In genomic region chr11:2409026-2409553, GRCh38 we compare ENCODE assay signal across 18 cellular contexts. TPM values are rescaled to one million over a fixed set of nuclear protein-coding genes. Genes with fewer than 3 reads are reported as not detected.
DNase-seq lines count a peak whose midpoint lies in the region; ATAC-seq and TF ChIP-seq lines count a peak whose summit lies in the region.
"Had no signal": no experiment of that assay in that cellular context is flagged by ENCODE, and none has a peak within 500 bp of the region (broad histone marks: within the 10 kb centered on the region; RNA-seq: fewer than 3 reads in every experiment).

No MANE protein-coding gene starts in this region.

- no peak for TF ChIP-seq CTCF in SK-N-SH (IDR thresholded peaks at IDR 0.05)
- no peak for TF ChIP-seq CTCF in endodermal cell (conservative IDR thresholded peaks at IDR 0.05)
- no peak for TF ChIP-seq CTCF in neural progenitor cell (IDR thresholded peaks at IDR 0.05)
- no peak for TF ChIP-seq CTCF in Caco-2 (IDR thresholded peaks at IDR 0.05; ENCODE audit: insufficient read depth in 1 of 2, low read depth in 1 of 2, low read length in 1 of 2, severe bottlenecking in 1 of 2, unreplicated experiment in 1 of 2)
- no peak for TF ChIP-seq CTCF in thyroid gland (IDR thresholded peaks at IDR 0.05)

- POLR2A ChIA-PET in SK-N-SH (lab: Yijun Ruan, JAX) (no interaction called here), Caco-2 (lab: Charles Lee) (no interaction called here)

- no peak for ATAC-seq in SK-N-SH treated with all-trans-retinoic acid at 6 μM for 48 hours
- no peak for ATAC-seq in natural killer cell treated with Interleukin-12 subunit alpha and Interleukin-12 subunit beta and Interleukin-15 and Interleukin-18, amount 100 ng/mL, for 72 hours

- no peaks in the 10 kb centered on the region for H3K9me3 Mint-ChIP-seq in endodermal cell
- H3K9me3 Mint-ChIP-seq in neural progenitor cell = no peaks in the 10 kb centered on the region
- H3K9me3 Mint-ChIP-seq in natural killer cell treated with Interleukin-12 subunit alpha and Interleukin-12 subunit beta and Interleukin-15 and Interleukin-18, amount 100 ng/mL, for 72 hours = no peaks in the 10 kb centered on the region
- H3K9me3 Mint-ChIP-seq in Caco-2 (ENCODE audit: unreplicated experiment) = no peaks in the 10 kb centered on the region
- H3K9me3 Mint-ChIP-seq: HFFc6 had no signal

- no peak overlapping the region for H3K4me2 ChIP-seq in SK-N-SH
- no peak overlapping the region for H3K4me2 ChIP-seq in neural progenitor cell

- H3K27ac ChIP-seq in SK-N-SH (ENCODE audit: low read depth in 2 of 2, low read length in 1 of 2) (no peak overlapping the region), endodermal cell (ENCODE audit: low read depth, low read length) (peak overlapping the region; percentile 63), neural progenitor cell (no peak overlapping the region), thyroid gland (no peak overlapping the region)
- H3K27ac ChIP-seq: C4-2B had no signal

- no peaks in the 10 kb centered on the region for H3K9me2 ChIP-seq in SK-N-SH

- DNase-seq in SK-N-SH (peak; percentile 76), endodermal cell (no peak), neural progenitor cell (ENCODE audit: low spot score) (no peak), Caco-2 (no peak), hepatic stellate cell (ENCODE audit: low spot score) (no peak), thyroid gland (no peak)
- no peak for DNase-seq in natural killer cell treated with Interleukin-12 subunit alpha and Interleukin-12 subunit beta and Interleukin-15 and Interleukin-18, amount 100 ng/mL, for 72 hours (ENCODE audit: low spot score)
- DNase-seq: 8988T, DMS 273 treated with DMSO at 0.1 percent for 48 hours, HFFc6, NCI-H1092, NCI-H2081, NCI-H510A treated with DMSO at 0.1 percent for 48 hours had no signal

- H3K9ac ChIP-seq in SK-N-SH = no peak overlapping the region
- H3K9ac ChIP-seq in endodermal cell (ENCODE audit: extremely low read depth, low read length, poor library complexity, severe bottlenecking) = no peak overlapping the region
- peak overlapping the region; percentile 32 for H3K9ac ChIP-seq in neural progenitor cell

- no peaks in the 10 kb centered on the region for H4K20me1 ChIP-seq in SK-N-SH (ENCODE audit: insufficient read depth)
- H4K20me1 ChIP-seq in neural progenitor cell (ENCODE audit: low read depth) = no peaks in the 10 kb centered on the region

- TF ChIP-seq RAD21 in SK-N-SH (IDR thresholded peaks at IDR 0.05; ENCODE audit: low read length) = no peak

- H3K4me3 Mint-ChIP-seq in endodermal cell (no peak overlapping the region), neural progenitor cell (no peak overlapping the region), Caco-2 (ENCODE audit: unreplicated experiment) (no peak overlapping the region)
- no peak overlapping the region for H3K4me3 Mint-ChIP-seq in natural killer cell treated with Interleukin-12 subunit alpha and Interleukin-12 subunit beta and Interleukin-15 and Interleukin-18, amount 100 ng/mL, for 72 hours
- H3K4me3 Mint-ChIP-seq: HFFc6 had no signal

- TF ChIP-seq EP300 in SK-N-SH (IDR thresholded peaks at IDR 0.05; ENCODE audit: borderline replicate concordance in 1 of 2, low read depth in 1 of 2, low read length in 1 of 2) = no peak

- no peaks in the 10 kb centered on the region for H3K9me3 ChIP-seq in SK-N-SH
- no peaks in the 10 kb centered on the region for H3K9me3 ChIP-seq in endodermal cell (ENCODE audit: control insufficient read depth, low read length)
- H3K9me3 ChIP-seq in neural progenitor cell (ENCODE audit: low read depth) = no peaks in the 10 kb centered on the region
- H3K9me3 ChIP-seq in Caco-2 = no peaks in the 10 kb centered on the region
- no peaks in the 10 kb centered on the region for H3K9me3 ChIP-seq in thyroid gland

- no peak overlapping the region for H3K4me3 ChIP-seq in SK-N-SH (ENCODE audit: low read depth in 2 of 2, low read length in 1 of 2)
- H3K4me3 ChIP-seq in endodermal cell (ENCODE audit: low read length) = no peak overlapping the region
- no peak overlapping the region for H3K4me3 ChIP-seq in neural progenitor cell
- no peak overlapping the region for H3K4me3 ChIP-seq in Caco-2 (ENCODE audit: low read depth, low read length)
- no peak overlapping the region for H3K4me3 ChIP-seq in thyroid gland (replicated peaks in 1 of 3)

- CTCF ChIA-PET in SK-N-SH (lab: Yijun Ruan, JAX) = interaction anchor here (0.7 to 5.1 kb wide), 9 partner anchors 9 to 593 kb away, joined by 3 to 70 read pairs (median 6); partner anchors contain the start of gene TSSC4
- CTCF ChIA-PET in Caco-2 (lab: Charles Lee) = interaction anchor here (1.0 to 1.4 kb wide), 4 partner anchors 9 to 106 kb away, joined by 3 to 7 read pairs (median 5); partner anchors contain the start of gene TSSC4

- H3K79me2 ChIP-seq in SK-N-SH (ENCODE audit: insufficient read depth) = no peaks in the 10 kb centered on the region
- H3K79me2 ChIP-seq in neural progenitor cell (ENCODE audit: low read depth) = no peaks in the 10 kb centered on the region

- no peaks in the 10 kb centered on the region for H3K4me1 Mint-ChIP-seq in endodermal cell
- no peaks in the 10 kb centered on the region for H3K4me1 Mint-ChIP-seq in neural progenitor cell
- H3K4me1 Mint-ChIP-seq in natural killer cell treated with Interleukin-12 subunit alpha and Interleukin-12 subunit beta and Interleukin-15 and Interleukin-18, amount 100 ng/mL, for 72 hours (ENCODE audit: low read depth in 2 of 2) = no peaks in the 10 kb centered on the region
- no peaks in the 10 kb centered on the region for H3K4me1 Mint-ChIP-seq in Caco-2 (ENCODE audit: low read depth, unreplicated experiment)

- H3K27me3 Mint-ChIP-seq in endodermal cell (ENCODE audit: insufficient read depth) (no peaks in the 10 kb centered on the region), neural progenitor cell (ENCODE audit: insufficient read depth, low read depth) (peaks cover 8% of the 10 kb centered on the region), Caco-2 (ENCODE audit: insufficient read depth, unreplicated experiment) (no peaks in the 10 kb centered on the region)
- H3K27me3 Mint-ChIP-seq in natural killer cell treated with Interleukin-12 subunit alpha and Interleukin-12 subunit beta and Interleukin-15 and Interleukin-18, amount 100 ng/mL, for 72 hours = no peaks in the 10 kb centered on the region

- H3K4me1 ChIP-seq in SK-N-SH (ENCODE audit: control insufficient read depth in 1 of 2, insufficient read depth in 2 of 2, low read depth in 1 of 2, low read length in 1 of 2) (no peaks in the 10 kb centered on the region), endodermal cell (ENCODE audit: control insufficient read depth, insufficient read depth, low read length) (no peaks in the 10 kb centered on the region), neural progenitor cell (no peaks in the 10 kb centered on the region), Caco-2 (no peaks in the 10 kb centered on the region), thyroid gland (no peaks in the 10 kb centered on the region)

- H3F3A ChIP-seq in SK-N-SH (replicated peaks; ENCODE audit: insufficient read depth) (no peaks in the 10 kb centered on the region), neural progenitor cell (ENCODE audit: low read depth) (no peaks in the 10 kb centered on the region)

- WGBS in SK-N-SH (ENCODE audit: low lambda C conversion rate) = 54% methylated on average over 12 of the region's 18 CpGs
- WGBS in endodermal cell (ENCODE audit: insufficient coverage in 1 of 2, insufficient read length in 1 of 2), 2 experiments = 86 to 95% methylated on average over 14 to 18 of the region's 18 CpGs
- WGBS in thyroid gland, 2 donors = 58 to 61% methylated on average over 3 to 12 of the region's 18 CpGs

- TF ChIP-seq POLR2A in thyroid gland (IDR thresholded peaks at IDR 0.05) = no peak

- intact Hi-C loops in Caco-2 (cut with micrococcal nuclease; ENCODE audit: unreplicated experiment) = no loop called here
- intact Hi-C loops in thyroid gland (cut with DNase I) = no loop called here

- H3K36me3 ChIP-seq in SK-N-SH (replicated peaks in 1 of 2; ENCODE audit: control insufficient read depth in 1 of 2, insufficient read depth in 2 of 2, low read length in 1 of 2) (peaks cover 0 to 2% of the 10 kb centered on the region in 2 experiments), endodermal cell (ENCODE audit: control insufficient read depth, insufficient read depth, low read length) (peaks cover under 1% of the 10 kb centered on the region), neural progenitor cell (no peaks in the 10 kb centered on the region), Caco-2 (ENCODE audit: control insufficient read depth, insufficient read depth, low read length) (no peaks in the 10 kb centered on the region), thyroid gland (no peaks in the 10 kb centered on the region)

- H3K36me3 Mint-ChIP-seq in endodermal cell (ENCODE audit: low read depth) (no peaks in the 10 kb centered on the region), neural progenitor cell (no peaks in the 10 kb centered on the region), Caco-2 (ENCODE audit: insufficient read depth, unreplicated experiment) (peaks cover 14% of the 10 kb centered on the region)
- H3K36me3 Mint-ChIP-seq in natural killer cell treated with Interleukin-12 subunit alpha and Interleukin-12 subunit beta and Interleukin-15 and Interleukin-18, amount 100 ng/mL, for 72 hours = no peaks in the 10 kb centered on the region

- no peak overlapping the region for H2AFZ ChIP-seq in SK-N-SH (ENCODE audit: low read depth)
- no peak overlapping the region for H2AFZ ChIP-seq in neural progenitor cell (replicated peaks)

- H3K27me3 ChIP-seq in SK-N-SH (ENCODE audit: insufficient read depth) (no peaks in the 10 kb centered on the region), endodermal cell (ENCODE audit: control insufficient read depth, insufficient read depth, low read length, poor library complexity, severe bottlenecking) (no peaks in the 10 kb centered on the region), neural progenitor cell (no peaks in the 10 kb centered on the region), Caco-2 (replicated peaks; ENCODE audit: control insufficient read depth, insufficient read depth, low read length) (no peaks in the 10 kb centered on the region), thyroid gland (no peaks in the 10 kb centered on the region)

- H3K27ac Mint-ChIP-seq in endodermal cell (no peak overlapping the region), neural progenitor cell (no peak overlapping the region), Caco-2 (ENCODE audit: unreplicated experiment) (no peak overlapping the region)
- no peak overlapping the region for H3K27ac Mint-ChIP-seq in natural killer cell treated with Interleukin-12 subunit alpha and Interleukin-12 subunit beta and Interleukin-15 and Interleukin-18, amount 100 ng/mL, for 72 hours
- H3K27ac Mint-ChIP-seq: HFFc6 had no signal

- BruUV-seq in Caco-2 (replicated peaks; lab: Mats Ljungman, UMichigan) = no TSS peak

RNA-seq across cellular contexts. Expression of gene TSSC4, which starts 8.5 kb away (rescaled TPM):
- 45.1 and 45.3 TPM in 2 replicates for polyA plus RNA-seq in SK-N-SH (2012; rRNA removed)
- 16.4 and 28.2 TPM in 2 replicates for polyA plus RNA-seq in SK-N-SH (2012; cell fraction: cytosol; rRNA removed)
- polyA plus RNA-seq in SK-N-SH (2012; cell fraction: nucleus; rRNA removed) = 77.0 and 98.8 TPM in 2 replicates
- 10 to 100 TPM; 47.2 to 51.1 TPM for total RNA-seq in endodermal cell
- polyA plus RNA-seq in endodermal cell (2013, experiment 1 of 2) = 27.2 TPM
- polyA plus RNA-seq in endodermal cell (2013, experiment 2 of 2) = 25.0 TPM
- total RNA-seq in neural progenitor cell (ENCODE audit: low replicate concordance) = 11.1 and 30.2 TPM in 2 replicates
- 10 to 100 TPM; 66.0 to 98.2 TPM for total RNA-seq in natural killer cell treated with Interleukin-12 subunit alpha and Interleukin-12 subunit beta and Interleukin-15 and Interleukin-18, amount 100 ng/mL, for 72 hours
- total RNA-seq in Caco-2 (2022) = 46.2 and 60.9 TPM in 2 replicates
- 10 to 100 TPM; 37.5 to 62.3 (median 45.1) TPM for total RNA-seq in thyroid gland

RNA-seq across cellular contexts. Expression of gene CD81, which starts 32.0 kb away (rescaled TPM):
- 373 and 517 TPM in 2 replicates for polyA plus RNA-seq in SK-N-SH (2012; rRNA removed)
- polyA plus RNA-seq in SK-N-SH (2012; cell fraction: cytosol; rRNA removed) = 330 and 548 TPM in 2 replicates
- 422 and 433 TPM in 2 replicates for polyA plus RNA-seq in SK-N-SH (2012; cell fraction: nucleus; rRNA removed)
- total RNA-seq in endodermal cell = 100 to 1,000 TPM; 275 to 331 TPM
- polyA plus RNA-seq in endodermal cell (2013, experiment 1 of 2) = 204 TPM
- polyA plus RNA-seq in endodermal cell (2013, experiment 2 of 2) = 188 TPM
- 87.6 and 181 TPM in 2 replicates for total RNA-seq in neural progenitor cell (ENCODE audit: low replicate concordance)
- 100 to 1,000 TPM; 306 to 322 TPM for total RNA-seq in natural killer cell treated with Interleukin-12 subunit alpha and Interleukin-12 subunit beta and Interleukin-15 and Interleukin-18, amount 100 ng/mL, for 72 hours
- 397 and 412 TPM in 2 replicates for total RNA-seq in Caco-2 (2022)
- 100 to 1,000 TPM; 264 to 370 (median 298) TPM for total RNA-seq in thyroid gland

RNA-seq across cellular contexts. Expression of gene TRPM5, which starts 35.2 kb away (rescaled TPM):
- not detected in 2 replicates for polyA plus RNA-seq in SK-N-SH (2012; rRNA removed)
- polyA plus RNA-seq in SK-N-SH (2012; cell fraction: cytosol; rRNA removed) = not detected in 2 replicates
- 0.06 and 0.07 TPM in 2 replicates for polyA plus RNA-seq in SK-N-SH (2012; cell fraction: nucleus; rRNA removed)
- total RNA-seq in endodermal cell (under 1 TPM; 0.11 TPM), neural progenitor cell (ENCODE audit: low replicate concordance) (0.34 TPM in 1 of 2 replicates, not detected in the other), Caco-2 (2022) (not detected in 2 replicates), thyroid gland (1 to 10 TPM in 1 of 4 donors, under 1 TPM in 3; 0.54 to 2.4 (median 0.73) TPM)
- 0.18 TPM for polyA plus RNA-seq in endodermal cell (2013, experiment 1 of 2)
- 0.08 TPM for polyA plus RNA-seq in endodermal cell (2013, experiment 2 of 2)
- total RNA-seq in natural killer cell treated with Interleukin-12 subunit alpha and Interleukin-12 subunit beta and Interleukin-15 and Interleukin-18, amount 100 ng/mL, for 72 hours = not detected
- total RNA-seq: HFFc6, MCF 10A, SK-MEL-5 had no signal

RNA-seq across cellular contexts. Expression of gene KCNQ1, which starts 35.7 kb away (rescaled TPM):
- polyA plus RNA-seq in SK-N-SH (2012; rRNA removed) = 0.05 and 0.15 TPM in 2 replicates
- polyA plus RNA-seq in SK-N-SH (2012; cell fraction: cytosol; rRNA removed) = 0.10 and 0.12 TPM in 2 replicates
- 0.06 and 0.40 TPM in 2 replicates for polyA plus RNA-seq in SK-N-SH (2012; cell fraction: nucleus; rRNA removed)
- total RNA-seq in endodermal cell (1 to 10 TPM; 1.8 to 3.5 TPM), neural progenitor cell (ENCODE audit: low replicate concordance) (0.11 and 0.99 TPM in 2 replicates), Caco-2 (2022) (0.72 and 1.0 TPM in 2 replicates), thyroid gland (100 to 1,000 TPM in 2 of 4 donors, 10 to 100 TPM in 2; 51.3 to 103 (median 97.8) TPM)
- polyA plus RNA-seq in endodermal cell (2013, experiment 1 of 2) = 1.0 TPM
- polyA plus RNA-seq in endodermal cell (2013, experiment 2 of 2) = 0.46 TPM
- total RNA-seq in natural killer cell treated with Interleukin-12 subunit alpha and Interleukin-12 subunit beta and Interleukin-15 and Interleukin-18, amount 100 ng/mL, for 72 hours = 1 to 10 TPM in 1 of 2 donors, under 1 TPM in 1; 0.19 to 1.4 TPM
- total RNA-seq: Daoy, HFFc6, MCF 10A had no signal
